Comparison of ENCODE assay signal across 1 cellular context in the genomic region with DNA sequence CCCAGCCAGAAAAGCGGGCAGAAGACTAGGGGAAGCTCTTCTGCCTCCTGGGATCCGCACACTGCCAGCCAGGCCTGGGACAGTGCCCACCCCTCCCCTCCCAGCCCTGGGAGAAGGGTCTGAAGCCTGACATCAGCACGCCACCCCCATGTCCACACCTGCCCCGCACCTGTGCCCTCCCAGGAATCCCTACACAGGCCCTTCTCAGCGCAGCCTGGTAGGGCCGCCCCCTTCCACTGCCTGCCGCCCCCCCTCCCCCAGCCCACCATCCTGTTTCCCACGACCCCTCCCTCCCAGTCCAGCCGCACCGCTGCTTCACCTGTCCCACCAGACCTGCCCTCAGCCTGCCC.
TF ChIP-seq lines count a peak whose summit lies in the region.

No MANE protein-coding gene starts in this region.

TF ChIP-seq in HepG2, 621 proteins besides CTCF, POLR2A, EP300 and RAD21:
- TF ChIP-seq, protein P1, sequence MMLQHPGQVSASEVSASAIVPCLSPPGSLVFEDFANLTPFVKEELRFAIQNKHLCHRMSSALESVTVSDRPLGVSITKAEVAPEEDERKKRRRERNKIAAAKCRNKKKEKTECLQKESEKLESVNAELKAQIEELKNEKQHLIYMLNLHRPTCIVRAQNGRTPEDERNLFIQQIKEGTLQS (CRISPR knock-in tag; IDR thresholded peaks at IDR 0.05): no peak
- TF ChIP-seq MTF1 (CRISPR knock-in tag; IDR thresholded peaks at IDR 0.05) (no peak), IRX3 (CRISPR knock-in tag; IDR thresholded peaks at IDR 0.05; ENCODE audit: borderline replicate concordance, low read depth) (no peak), ADNP (CRISPR knock-in tag; IDR thresholded peaks at IDR 0.05) (no peak), NR3C1 (CRISPR knock-in tag; IDR thresholded peaks at IDR 0.05) (no peak), TMF1 (CRISPR knock-in tag; IDR thresholded peaks at IDR 0.05; ENCODE audit: low read depth) (no peak), DR1 (CRISPR knock-in tag; IDR thresholded peaks at IDR 0.05) (no peak), ERF (CRISPR knock-in tag; IDR thresholded peaks at IDR 0.05) (no peak), ZNF333 (CRISPR knock-in tag; IDR thresholded peaks at IDR 0.05; ENCODE audit: borderline replicate concordance) (no peak), SCMH1 (CRISPR knock-in tag; IDR thresholded peaks at IDR 0.05; ENCODE audit: borderline replicate concordance) (no peak), ZNF232 (CRISPR knock-in tag; IDR thresholded peaks at IDR 0.05; ENCODE audit: borderline replicate concordance) (no peak), AHDC1 (CRISPR knock-in tag; IDR thresholded peaks at IDR 0.05; ENCODE audit: borderline replicate concordance) (no peak), ZNF589 (CRISPR knock-in tag; conservative IDR thresholded peaks at IDR 0.05) (no peak), ZNF781 (CRISPR knock-in tag; IDR thresholded peaks at IDR 0.05; ENCODE audit: borderline replicate concordance, not compliant biosample characterization) (no peak)
